In the genomic region with DNA sequence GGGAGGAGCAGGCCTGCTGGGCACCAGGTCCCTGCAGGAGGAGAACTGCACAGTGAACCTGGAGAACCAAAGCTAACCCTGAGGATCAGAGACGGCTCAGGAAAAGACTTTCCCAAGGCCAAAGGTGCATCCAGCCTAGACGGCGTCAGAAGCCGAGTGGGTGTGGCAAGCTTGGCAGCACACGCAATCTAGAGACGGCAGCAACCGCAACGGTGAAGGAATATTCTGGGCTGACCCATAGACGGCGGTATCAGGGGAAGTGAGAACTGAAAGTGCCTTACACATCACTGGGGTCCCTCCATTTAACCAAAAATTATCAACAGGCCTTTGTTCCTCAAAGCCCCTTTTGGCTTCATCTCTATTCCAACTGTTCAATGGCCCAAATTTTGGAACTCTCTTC, we compare ENCODE assay signal across 20 cellular contexts.
"Had no signal": no experiment of that assay in that cellular context is flagged by ENCODE, and none has a peak within 500 bp of the region (broad histone marks: within the 10 kb centered on the region; RNA-seq: fewer than 3 reads in every experiment).

No MANE protein-coding gene starts in this region.

- ATAC-seq: activated CD4-positive, CD25-positive, alpha-beta regulatory T cell treated with anti-CD3 and anti-CD28 coated beads, Interleukin-2, amount 50 U/mL, for 24 hours; activated CD8-positive, alpha-beta T cell treated with anti-CD3 and anti-CD28 coated beads for 36 hours; Panc1; SK-N-SH treated with all-trans-retinoic acid at 6 μM for 48 hours had no signal

- FAIRE-seq: astrocyte had no signal

- DNase-seq: activated CD4-positive, alpha-beta T cell treated with anti-CD3 and anti-CD28 coated beads for 4 hours; activated CD8-positive, alpha-beta T cell treated with anti-CD3 and anti-CD28 coated beads for 36 hours; activated effector memory CD4-positive, alpha-beta T cell treated with Interleukin-2 at 50 U/mL for 16 hours; activated naive CD4-positive, alpha-beta T cell; activated T-cell treated with anti-CD3 and anti-CD28 coated beads, Interleukin-2, amount 50 U/mL, for 24 hours; amygdala; Karpas-422; MM.1S; NCI-H1417 treated with DMSO at 0.1 percent for 48 hours; NCI-H1694; NCI-H2029; NCI-H2107; NCI-H2171 treated with DMSO at 0.1 percent for 48 hours; NCI-H345; NCI-H510A; SHP77 had no signal
